ENCODE assay signal across 16 cellular contexts in the genomic region with DNA sequence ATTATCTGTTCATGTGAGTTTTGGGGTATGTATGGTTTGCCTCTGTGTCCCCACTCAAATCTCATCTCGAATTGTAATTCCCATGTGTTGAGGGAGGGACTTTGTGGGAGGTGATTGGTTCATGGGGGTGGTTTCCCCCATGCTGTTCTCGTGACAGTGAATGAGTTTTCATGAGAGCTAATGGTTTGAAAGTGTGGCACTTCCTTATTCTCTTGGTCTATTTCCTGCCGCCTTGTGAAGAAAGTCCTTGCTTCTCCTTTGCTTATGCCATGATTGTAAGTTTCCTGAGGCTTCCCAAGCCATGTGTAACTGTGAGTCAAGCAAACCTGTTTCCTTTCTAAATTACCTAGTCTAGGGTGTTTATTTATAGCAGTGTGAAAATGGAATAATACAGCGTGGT.
DNase-seq lines count a peak whose midpoint lies in the region; ATAC-seq, FAIRE-seq and TF ChIP-seq lines count a peak whose summit lies in the region.
"Had no signal": no experiment of that assay in that cellular context is flagged by ENCODE, and none has a peak within 500 bp of the region (broad histone marks: within the 10 kb centered on the region; RNA-seq: fewer than 3 reads in every experiment).

No MANE protein-coding gene starts in this region.

- TF ChIP-seq EP300 in K562 (IDR thresholded peaks at IDR 0.05; ENCODE audit: low read length) = no peak

- no peaks in the 10 kb centered on the region for H3K79me2 ChIP-seq in K562 (ENCODE audit: control insufficient read depth, insufficient read depth, low read length)

- H4K20me1 ChIP-seq in K562 (replicated peaks; ENCODE audit: control insufficient read depth, insufficient read depth, low read length) = no peaks in the 10 kb centered on the region
- H4K20me1 ChIP-seq: BLaER1 had no signal

- no peaks in the 10 kb centered on the region for H3K36me3 ChIP-seq in K562 (ENCODE audit: control insufficient read depth, insufficient read depth, low read length)
- H3K36me3 ChIP-seq: BLaER1, HAP-1 had no signal

- FAIRE-seq in K562 (lab: Jason Lieb, UNC) = peak; percentile 11
- FAIRE-seq: GM19239 had no signal

- no peak overlapping the region for H3K4me2 ChIP-seq in K562 (ENCODE audit: insufficient read depth, low read length)
- H3K4me2 ChIP-seq: BLaER1 had no signal

- DNase-seq in SKM-1 treated with dmso at 0.1 percent for 144 hours (lab: John Stamatoyannopoulos, UW; ENCODE audit: unreplicated experiment) (peak; percentile 5), SKM-1 (lab: John Stamatoyannopoulos, UW; ENCODE audit: unreplicated experiment) (no peak), MV-4-11 (lab: John Stamatoyannopoulos, UW) (peak; percentile 18), K562 (ENCODE audit: extremely low read depth in 1 of 4, low spot score in 3 of 4) (no peak), NCI-H82 (lab: John Stamatoyannopoulos, UW) (no peak), NCI-H2029 (lab: John Stamatoyannopoulos, UW) (no peak), GM13977 (ENCODE audit: low spot score) (no peak)
- DNase-seq: 8988T; CD4-positive, alpha-beta memory T cell; DMS153; DMS79; GDM1; GM23248 had no signal

- H3K9me1 ChIP-seq in K562 (ENCODE audit: control insufficient read depth, insufficient read depth, low read length) = no peaks in the 10 kb centered on the region

- H3K27ac ChIP-seq in K562 (ENCODE audit: extremely low read depth, low read depth, low read length) = no peak overlapping the region
- H3K27ac ChIP-seq: BLaER1, GM23248 had no signal

- no peak for TF ChIP-seq RAD21 in K562 (CRISPR knock-in tag; conservative IDR thresholded peaks at IDR 0.05 in 1 of 2, IDR thresholded peaks at IDR 0.05 in 1 of 2)

- no peak overlapping the region for H3K9ac ChIP-seq in K562 (ENCODE audit: insufficient read depth in 1 of 2, low read depth in 2 of 2, low read length in 2 of 2)
- H3K9ac ChIP-seq: BLaER1, GM23248 had no signal

- no peak for ATAC-seq in K562

- CTCF ChIA-PET in K562 (lab: Yijun Ruan, JAX; ENCODE audit: low intra/inter-chr PET ratio) = no interaction called here

- WGBS in K562 (ENCODE audit: insufficient coverage, low coverage, missing lambda C conversion rate) = 21% methylated on average over 4 of the region's 4 CpGs

- POLR2A ChIA-PET in K562 (lab: Yijun Ruan, JAX) = no interaction called here

- TF ChIP-seq CTCF in K562 (IDR thresholded peaks at IDR 0.05 in 2 of 3, conservative IDR thresholded peaks at IDR 0.05 in 1 of 3; ENCODE audit: insufficient read depth in 2 of 3, low read depth in 1 of 3, low read length in 3 of 3) = no peak
- no peak for TF ChIP-seq CTCF in GM13977 (IDR thresholded peaks at IDR 0.05; ENCODE audit: extremely low read depth, insufficient read depth, missing control alignments)

- no peak overlapping the region for H2AFZ ChIP-seq in K562 (ENCODE audit: low read depth, low read length)
- H2AFZ ChIP-seq: GM23248 had no signal

- no peak overlapping the region for H3K4me3 ChIP-seq in K562
- H3K4me3 ChIP-seq: BLaER1, GM23248, HAP-1 had no signal

- in situ Hi-C loops in K562 (cut with MboI) (no loop called here), GM13977 (cut with MboI; ENCODE audit: low pct_unique_long_range_greater_than_20kb, low sequenced_read_pairs, unreplicated experiment) (no loop called here)

- H3K9me3 ChIP-seq in K562 (replicated peaks; ENCODE audit: control insufficient read depth, insufficient read depth, low read depth, low read length) = no peaks in the 10 kb centered on the region
- H3K9me3 ChIP-seq: HAP-1 had no signal

- intact Hi-C loops in K562 (cut with micrococcal nuclease) = no loop called here

- H3K4me1 ChIP-seq in K562 (replicated peaks in 1 of 2; ENCODE audit: control insufficient read depth in 2 of 2, insufficient read depth in 2 of 2, low read length in 2 of 2) = no peaks in the 10 kb centered on the region
- H3K4me1 ChIP-seq: BLaER1, HAP-1 had no signal

- no TSS peak for BruUV-seq in K562 (replicated peaks; lab: Mats Ljungman, UMichigan)

- H3K27me3 ChIP-seq in K562 (ENCODE audit: control insufficient read depth in 2 of 2, insufficient read depth in 2 of 2, low read length in 2 of 2) = no peaks in the 10 kb centered on the region
- H3K27me3 ChIP-seq: BLaER1 had no signal

- no peak for TF ChIP-seq POLR2A in K562 (conservative IDR thresholded peaks at IDR 0.05)

TF ChIP-seq in K562, 482 proteins besides CTCF, POLR2A, EP300 and RAD21:
- TF ChIP-seq SPI1 (IDR thresholded peaks at IDR 0.05; ENCODE audit: borderline replicate concordance, low read depth, low read length) = peak; percentile 68
- no peak for TF ChIP-seq SAFB (IDR thresholded peaks at IDR 0.05; ENCODE audit: borderline replicate concordance, low read depth, low read length)
TF ChIP-seq in K562: peak in this region for 1.

Comparison
In these comparisons a context has a peak if more than half of its experiments do, and no peak if none do; other contexts are left out.
1. DNase-seq: peak in SKM-1 treated with dmso at 0.1 percent for 144 hours (single experiment) and MV-4-11 (single experiment); none in SKM-1 (single experiment), K562 (0 of 4), NCI-H82 (single experiment), NCI-H2029 (single experiment) and GM13977 (single experiment).